ENCODE assay signal across 19 cellular contexts in genomic region chr12:15049456-15050153, GRCh38.
"Had no signal": no experiment of that assay in that cellular context is flagged by ENCODE, and none has a peak within 500 bp of the region (broad histone marks: within the 10 kb centered on the region; RNA-seq: fewer than 3 reads in every experiment).

No MANE protein-coding gene starts in this region.

- H3K4me3 Mint-ChIP-seq: activated CD4-positive, alpha-beta T cell treated with anti-CD3 and anti-CD28 coated beads, Interleukin-2, amount 10 ng/mL, durations not matched to agents 24 days and 14 days; activated naive CD8-positive, alpha-beta T cell treated with anti-CD3 and anti-CD28 coated beads for 36 hours; memory B cell; nephron progenitor cell had no signal

- H3K4me3 ChIP-seq: body of pancreas, colonic mucosa, gastroesophageal sphincter, left lung, right lobe of liver, smooth muscle cell, suprapubic skin had no signal

- H3K27ac ChIP-seq: body of pancreas, colonic mucosa, gastroesophageal sphincter, left lung, right lobe of liver, suprapubic skin had no signal

- H3K36me3 ChIP-seq: colonic mucosa, gastroesophageal sphincter, left lung, right lobe of liver, suprapubic skin had no signal

- H3K27me3 Mint-ChIP-seq: activated naive CD8-positive, alpha-beta T cell treated with anti-CD3 and anti-CD28 coated beads for 36 hours had no signal

- H3K4me2 ChIP-seq: smooth muscle cell had no signal

- H3K27me3 ChIP-seq: body of pancreas, colonic mucosa, gastroesophageal sphincter, left lung, right lobe of liver, suprapubic skin had no signal

- H3K27ac Mint-ChIP-seq: activated CD4-positive, alpha-beta T cell treated with anti-CD3 and anti-CD28 coated beads, Interleukin-2, amount 10 ng/mL, durations not matched to agents 24 days and 14 days; activated naive CD8-positive, alpha-beta T cell treated with anti-CD3 and anti-CD28 coated beads for 36 hours; memory B cell; nephron progenitor cell; progenitor cell of endocrine pancreas had no signal

- H3K36me3 Mint-ChIP-seq: activated naive CD8-positive, alpha-beta T cell treated with anti-CD3 and anti-CD28 coated beads for 36 hours; memory B cell had no signal

- H3K4me1 Mint-ChIP-seq: memory B cell, nephron progenitor cell had no signal

- H3K9me3 ChIP-seq: body of pancreas, colonic mucosa, gastroesophageal sphincter, left lung, right lobe of liver, suprapubic skin had no signal

- ATAC-seq: body of pancreas; gastroesophageal sphincter; left lung; right lobe of liver; stimulated activated naive CD8-positive, alpha-beta T cell treated with anti-CD3 and anti-CD28 coated beads, Interleukin-15, Interleukin-2, amounts not matched to agents 100 U/mL and 50 U/mL, for 24 hours had no signal

- H3K9me3 Mint-ChIP-seq: memory B cell, nephron progenitor cell had no signal

- DNase-seq: activated CD4-positive, alpha-beta T cell treated with anti-CD3 and anti-CD28 coated beads, Interleukin-2, amount 10 ng/mL, durations not matched to agents 24 days and 14 days; activated CD4-positive, CD25-positive, alpha-beta regulatory T cell; activated CD8-positive, alpha-beta memory T cell treated with anti-CD3 and anti-CD28 coated beads for 24 hours; activated naive CD8-positive, alpha-beta T cell treated with anti-CD3 and anti-CD28 coated beads for 36 hours; amygdala; body of pancreas; central memory CD4-positive, alpha-beta T cell; colonic mucosa; left lung; nephron progenitor cell; right lobe of liver; stimulated activated CD4-positive, alpha-beta T cell treated with anti-CD3 and anti-CD28 coated beads, Interleukin-4, amount 100 ng/mL, for 4 hours; stimulated activated naive CD8-positive, alpha-beta T cell treated with anti-CD3 and anti-CD28 coated beads, Interleukin-15, Interleukin-2, amounts not matched to agents 100 U/mL and 50 U/mL, for 24 hours; trophoblast cell had no signal

- H3K4me1 ChIP-seq: body of pancreas, colonic mucosa, gastroesophageal sphincter, left lung, right lobe of liver had no signal
